ENCODE assay signal across 1 cellular context in genomic region chr14:100181876-100182551, GRCh38. TPM values are rescaled to one million over a fixed set of nuclear protein-coding genes. Genes with fewer than 3 reads are reported as not detected.
"Had no signal": no experiment of that assay in that cellular context is flagged by ENCODE, and none has a peak within 500 bp of the region (broad histone marks: within the 10 kb centered on the region; RNA-seq: fewer than 3 reads in every experiment).

No MANE protein-coding gene starts in this region.

RNA-seq across cellular contexts. Expression of gene DEGS2, which starts 22.6 kb away (rescaled TPM):
- polyA plus RNA-seq: fibroblast of lung had no signal
